Comparison of ENCODE assay signal across 16 cellular contexts in the genomic region with DNA sequence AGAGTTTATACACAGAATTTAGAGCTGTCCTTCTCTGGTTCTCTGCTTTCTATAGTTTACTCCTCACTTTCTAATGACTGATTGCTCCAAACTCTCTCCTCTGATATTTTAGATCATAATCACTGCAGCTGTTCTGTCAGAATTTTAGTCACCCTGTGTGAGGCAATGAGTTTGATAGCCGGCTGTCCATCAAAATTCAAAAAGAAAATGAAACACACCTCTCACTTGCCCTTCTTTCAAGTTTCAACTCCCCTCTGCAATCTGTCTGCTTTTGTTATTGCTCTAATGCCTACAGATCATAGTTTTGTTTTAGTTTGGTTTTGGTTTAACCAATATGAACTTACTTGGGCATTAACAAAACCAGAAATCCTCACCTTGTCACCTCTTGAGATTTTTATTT. TPM values are rescaled to one million over a fixed set of nuclear protein-coding genes. Genes with fewer than 3 reads are reported as not detected.
DNase-seq lines count a peak whose midpoint lies in the region; ATAC-seq and TF ChIP-seq lines count a peak whose summit lies in the region.
"Had no signal": no experiment of that assay in that cellular context is flagged by ENCODE, and none has a peak within 500 bp of the region (broad histone marks: within the 10 kb centered on the region; RNA-seq: fewer than 3 reads in every experiment).

No MANE protein-coding gene starts in this region.

- H3K36me3 Mint-ChIP-seq in T-helper 17 cell (ENCODE audit: low read depth), result peaks cover 2% of the 10 kb centered on the region
- H3K36me3 Mint-ChIP-seq: activated naive CD8-positive, alpha-beta T cell treated with anti-CD3 and anti-CD28 coated beads, Interleukin-2, amount 10 ng/mL, durations not matched to agents 7 days and 5 days; CD4-positive, alpha-beta memory T cell had no signal

- no peak overlapping the region for H3K4me3 ChIP-seq in PC-3 (ENCODE audit: low read length)
- H3K4me3 ChIP-seq: thyroid gland had no signal

- TF ChIP-seq CTCF in PC-3 (conservative IDR thresholded peaks at IDR 0.05; ENCODE audit: low read depth, low read length) (no peak), GM13977 (IDR thresholded peaks at IDR 0.05; ENCODE audit: extremely low read depth, insufficient read depth, missing control alignments) (no peak)

- H3K27me3 ChIP-seq in PC-3 (ENCODE audit: low read length), result no peaks in the 10 kb centered on the region
- H3K27me3 ChIP-seq: thyroid gland had no signal

- peak overlapping the region; percentile 50 for H3K4me2 ChIP-seq in PC-3 (ENCODE audit: low read length)

- ATAC-seq in GM18870 (IDR thresholded peaks at IDR 0.05; ENCODE audit: unreplicated experiment) (peak; percentile 87), GM21381 (IDR thresholded peaks at IDR 0.05; ENCODE audit: unreplicated experiment) (peak; percentile 77), HG03025 (IDR thresholded peaks at IDR 0.05; ENCODE audit: low FRiP score, unreplicated experiment) (peak; percentile 56), PC-3 (no peak), T-helper 17 cell (no peak)
- ATAC-seq: esophagus mucosa had no signal

- CTCF ChIA-PET in PC-3 (lab: Charles Lee), result interaction anchor here (0.5 to 1.0 kb wide), 4 partner anchors 45 to 602 kb away, joined by 3 to 4 read pairs (median 4); no protein-coding TSS in a partner anchor

- DNase-seq in PC-3 (no peak), GM13977 (ENCODE audit: low spot score) (no peak), T-helper 17 cell (no peak), medulla oblongata (ENCODE audit: extremely low spot score) (no peak), NCI-H1436 treated with DMSO at 0.1 percent for 48 hours (lab: John Stamatoyannopoulos, UW) (no peak)
- DNase-seq: activated naive CD8-positive, alpha-beta T cell treated with anti-CD3 and anti-CD28 coated beads, Interleukin-2, amount 10 ng/mL, durations not matched to agents 7 days and 5 days; CD4-positive, alpha-beta memory T cell; occipital lobe; RPMI8226; small intestine; thyroid gland had no signal

- no TSS peak for BruUV-seq in PC-3 (replicated peaks; lab: Mats Ljungman, UMichigan)

- H3K4me1 Mint-ChIP-seq in T-helper 17 cell, result peaks cover 2% of the 10 kb centered on the region
- H3K4me1 Mint-ChIP-seq: activated naive CD8-positive, alpha-beta T cell treated with anti-CD3 and anti-CD28 coated beads, Interleukin-2, amount 10 ng/mL, durations not matched to agents 7 days and 5 days; CD4-positive, alpha-beta memory T cell; central memory CD8-positive, alpha-beta T cell had no signal

- H3K27ac ChIP-seq in PC-3 (ENCODE audit: low read length), result no peak overlapping the region
- H3K27ac ChIP-seq: thyroid gland had no signal

- H3K27ac Mint-ChIP-seq in T-helper 17 cell, result no peak overlapping the region
- H3K27ac Mint-ChIP-seq: activated naive CD8-positive, alpha-beta T cell treated with anti-CD3 and anti-CD28 coated beads, Interleukin-2, amount 10 ng/mL, durations not matched to agents 7 days and 5 days; CD4-positive, alpha-beta memory T cell had no signal

- no peak overlapping the region for H3K4me3 Mint-ChIP-seq in T-helper 17 cell
- H3K4me3 Mint-ChIP-seq: activated naive CD8-positive, alpha-beta T cell treated with anti-CD3 and anti-CD28 coated beads, Interleukin-2, amount 10 ng/mL, durations not matched to agents 7 days and 5 days; CD4-positive, alpha-beta memory T cell; central memory CD8-positive, alpha-beta T cell had no signal

- no peaks in the 10 kb centered on the region for H3K36me3 ChIP-seq in PC-3 (ENCODE audit: low read depth, low read length)
- H3K36me3 ChIP-seq: thyroid gland had no signal

- no peaks in the 10 kb centered on the region for H3K9me2 ChIP-seq in PC-3 (replicated peaks; ENCODE audit: low read length)

- H3F3A ChIP-seq in PC-3 (ENCODE audit: low read length, unreplicated experiment), result no peaks in the 10 kb centered on the region

- H3K4me1 ChIP-seq in PC-3 (ENCODE audit: insufficient read depth, low read length), result peaks cover 40% of the 10 kb centered on the region
- H3K4me1 ChIP-seq: thyroid gland had no signal

- peaks cover 60% of the 10 kb centered on the region for H3K27me3 Mint-ChIP-seq in T-helper 17 cell

- no peak overlapping the region for H3K9ac ChIP-seq in PC-3 (ENCODE audit: low read length)

- no peaks in the 10 kb centered on the region for H4K20me1 ChIP-seq in PC-3 (ENCODE audit: low read length)

- H3K9me3 ChIP-seq in PC-3 (ENCODE audit: low read length), result no peaks in the 10 kb centered on the region
- no peaks in the 10 kb centered on the region for H3K9me3 ChIP-seq in T-helper 17 cell (ENCODE audit: control insufficient read depth, low read length, poor library complexity, severe bottlenecking)
- H3K9me3 ChIP-seq: thyroid gland had no signal

- no peaks in the 10 kb centered on the region for H3K79me2 ChIP-seq in PC-3 (ENCODE audit: low read length)

- intact Hi-C loops in PC-3 (cut with micrococcal nuclease), result loop anchor here (2.0 kb wide), 1 partner anchor 673 kb away; no protein-coding TSS in a partner anchor

- H2AFZ ChIP-seq in PC-3 (ENCODE audit: low read length), result no peak overlapping the region

- POLR2A ChIA-PET in PC-3 (lab: Charles Lee; ENCODE audit: unreplicated experiment), result no interaction called here

- in situ Hi-C loops in GM13977 (cut with MboI; ENCODE audit: low pct_unique_long_range_greater_than_20kb, low sequenced_read_pairs, unreplicated experiment), result no loop called here

RNA-seq across cellular contexts. Expression of a gene that starts 23.3 kb away (rescaled TPM):
- total RNA-seq in PC-3 (2014; rRNA removed) (43.6 and 48.0 TPM in 2 replicates), T-helper 17 cell (10 to 100 TPM in 1 of 2 donors, under 1 TPM in 1; 0.55 to 18.5 TPM)
- total RNA-seq: activated naive CD8-positive, alpha-beta T cell treated with anti-CD3 and anti-CD28 coated beads, Interleukin-2, amount 10 ng/mL, durations not matched to agents 7 days and 5 days; CD4-positive, alpha-beta memory T cell had no signal

RNA-seq across cellular contexts. Expression of a gene that starts 55.1 kb away (rescaled TPM):
- total RNA-seq in PC-3 (2014; rRNA removed) (32.0 and 40.0 TPM in 2 replicates), T-helper 17 cell (1 to 10 TPM in 1 of 2 donors, under 1 TPM in 1; 0.72 to 5.6 TPM)
- total RNA-seq: activated naive CD8-positive, alpha-beta T cell treated with anti-CD3 and anti-CD28 coated beads, Interleukin-2, amount 10 ng/mL, durations not matched to agents 7 days and 5 days; CD4-positive, alpha-beta memory T cell had no signal

Comparison
In these comparisons a context has a peak if more than half of its experiments do, and no peak if none do; other contexts are left out.
1. ATAC-seq: peak in GM18870 (single experiment), GM21381 (single experiment) and HG03025 (single experiment); none in PC-3 (single experiment) and T-helper 17 cell (single experiment).